12 cellular contexts compared by ENCODE assay signal in genomic region chr3:150783920-150784746, GRCh38. TPM values are rescaled to one million over a fixed set of nuclear protein-coding genes. Genes with fewer than 3 reads are reported as not detected.
A peak's percentile ranks its signal among the peaks of the same experiment; 100 is the strongest.
DNase-seq lines count a peak whose midpoint lies in the region; ATAC-seq lines count a peak whose summit lies in the region.
"Had no signal": no experiment of that assay in that cellular context is flagged by ENCODE, and none has a peak within 500 bp of the region (broad histone marks: within the 10 kb centered on the region; RNA-seq: fewer than 3 reads in every experiment).

No MANE protein-coding gene starts in this region.

- peaks cover 3% of the 10 kb centered on the region for H3K27me3 Mint-ChIP-seq in activated naive CD8-positive, alpha-beta T cell

- ATAC-seq in GM18508 (IDR thresholded peaks at IDR 0.05; ENCODE audit: insufficient read depth, unreplicated experiment): peak; percentile 86
- ATAC-seq in GM19395 (IDR thresholded peaks at IDR 0.05; ENCODE audit: unreplicated experiment): peak; percentile 66
- peak; percentile 72 for ATAC-seq in HG03039 (IDR thresholded peaks at IDR 0.05; ENCODE audit: unreplicated experiment)
- no peak for ATAC-seq in GM19328 (IDR thresholded peaks at IDR 0.05; ENCODE audit: unreplicated experiment)

- peak overlapping the region; percentile 0 for H3K4me3 Mint-ChIP-seq in activated naive CD8-positive, alpha-beta T cell

- intact Hi-C loops in posterior vena cava (cut with DNase I): loop anchor here in 1 of 2 donors (10.0 kb wide), 1 partner anchor 361 kb away; no protein-coding TSS in a partner anchor

- no peak for DNase-seq in HuH-7 (ENCODE audit: low spot score)
- no peak for DNase-seq in posterior vena cava (ENCODE audit: low spot score)
- DNase-seq in activated effector memory CD4-positive, alpha-beta T cell treated with anti-CD3 and anti-CD28 coated beads, Interleukin-2, amount 50 U/mL, for 16 hours: no peak
- DNase-seq: COR-L47, islet precursor cell, NCI-H1048, substantia nigra had no signal

- H3K4me1 Mint-ChIP-seq in activated naive CD8-positive, alpha-beta T cell (ENCODE audit: low read depth): peaks cover 19% of the 10 kb centered on the region

- H3K9me3 Mint-ChIP-seq in activated naive CD8-positive, alpha-beta T cell (ENCODE audit: low read depth): no peaks in the 10 kb centered on the region

- no peaks in the 10 kb centered on the region for H3K36me3 Mint-ChIP-seq in activated naive CD8-positive, alpha-beta T cell

- peak overlapping the region; percentile 91 for H3K27ac Mint-ChIP-seq in activated naive CD8-positive, alpha-beta T cell

RNA-seq across cellular contexts. Expression of gene SIAH2, which starts 21.2 kb away (rescaled TPM):
- 10 to 100 TPM; 30.6 to 37.6 TPM for total RNA-seq in posterior vena cava
